In the genomic region with DNA sequence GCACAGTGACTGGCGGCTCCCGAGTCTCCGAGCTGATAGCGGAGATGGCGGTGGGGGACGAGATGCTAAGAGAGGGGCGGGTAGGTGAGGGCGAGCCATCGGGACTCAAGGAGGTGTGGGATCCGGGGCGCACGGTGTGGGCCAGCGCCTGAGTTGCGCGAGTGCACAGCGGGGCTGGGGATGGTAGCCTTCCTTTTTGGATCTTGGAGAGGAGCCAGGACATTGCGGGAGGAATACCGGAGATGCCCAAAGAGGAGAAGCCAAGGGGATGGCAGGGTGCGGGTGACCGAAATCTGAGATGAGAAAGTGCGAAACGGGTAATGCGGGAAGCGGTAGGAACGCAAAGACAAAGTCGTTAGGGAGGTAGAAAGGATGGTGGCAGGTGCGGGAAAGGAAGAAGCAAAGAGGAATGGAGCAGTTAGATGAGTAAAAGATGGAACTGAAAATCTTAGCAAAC, we compare ENCODE assay signal across 8 cellular contexts. TPM values are rescaled to one million over a fixed set of nuclear protein-coding genes. Genes with fewer than 3 reads are reported as not detected.
DNase-seq lines count a peak whose midpoint lies in the region; ATAC-seq and TF ChIP-seq lines count a peak whose summit lies in the region.

No MANE protein-coding gene starts in this region.

- H3K4me1 ChIP-seq in heart left ventricle (peaks cover 0 to 19% (median 9%) of the 10 kb centered on the region in 12 donors), mucosa of rectum (ENCODE audit: control insufficient read depth in 2 of 2, insufficient read depth in 2 of 2, low read length in 2 of 2) (peaks cover 6 to 8% of the 10 kb centered on the region in 2 donors), vagina (peaks cover 19% of the 10 kb centered on the region)

- H3K9me3 ChIP-seq in heart left ventricle (no peaks in the 10 kb centered on the region), mucosa of rectum (ENCODE audit: control insufficient read depth in 2 of 2, low read length in 2 of 2) (no peaks in the 10 kb centered on the region), vagina (no peaks in the 10 kb centered on the region)

- H3K27ac ChIP-seq in heart left ventricle, result no peak overlapping the region
- H3K27ac ChIP-seq in mucosa of rectum (ENCODE audit: low read depth in 2 of 2, low read length in 2 of 2), result no peak overlapping the region
- no peak overlapping the region for H3K27ac ChIP-seq in vagina

- DNase-seq in heart left ventricle, result no peak
- DNase-seq in Right ventricle myocardium superior, result no peak
- DNase-seq in vagina (ENCODE audit: extremely low spot score in 2 of 2), result no peak
- no peak for DNase-seq in cortex of kidney (lab: John Stamatoyannopoulos, UW)
- no peak for DNase-seq in effector CD8-positive, alpha-beta T cell (lab: John Stamatoyannopoulos, UW)
- no peak for DNase-seq in ureter (ENCODE audit: low spot score)

- H3K27me3 Mint-ChIP-seq in dendritic cell treated with granulocyte-macrophage colony-stimulating factor and Interleukin-4, amounts not matched to agents 40 ng/mL and 50 ng/mL, for 4 days, result peaks cover 46% of the 10 kb centered on the region

- TF ChIP-seq POLR2A in heart left ventricle (IDR thresholded peaks at IDR 0.05) (no peak), vagina (IDR thresholded peaks at IDR 0.05) (no peak)

- H3K4me3 Mint-ChIP-seq in dendritic cell treated with granulocyte-macrophage colony-stimulating factor and Interleukin-4, amounts not matched to agents 40 ng/mL and 50 ng/mL, for 4 days, result peak overlapping the region; percentile 52

- H3K27ac Mint-ChIP-seq in dendritic cell treated with granulocyte-macrophage colony-stimulating factor and Interleukin-4, amounts not matched to agents 40 ng/mL and 50 ng/mL, for 4 days, result no peak overlapping the region

- H3K36me3 Mint-ChIP-seq in dendritic cell treated with granulocyte-macrophage colony-stimulating factor and Interleukin-4, amounts not matched to agents 40 ng/mL and 50 ng/mL, for 4 days (ENCODE audit: low read depth), result no peaks in the 10 kb centered on the region

- H3K9ac ChIP-seq in mucosa of rectum (ENCODE audit: low read depth in 1 of 2, low read length in 2 of 2), result no peak overlapping the region

- TF ChIP-seq CTCF in heart left ventricle (IDR thresholded peaks at IDR 0.05) (no peak), vagina (IDR thresholded peaks at IDR 0.05) (no peak)

- H3K36me3 ChIP-seq in heart left ventricle, result no peaks in the 10 kb centered on the region
- no peaks in the 10 kb centered on the region for H3K36me3 ChIP-seq in mucosa of rectum (ENCODE audit: control insufficient read depth in 2 of 2, insufficient read depth in 2 of 2, low read length in 2 of 2)
- no peaks in the 10 kb centered on the region for H3K36me3 ChIP-seq in vagina

- intact Hi-C loops in heart left ventricle (cut with DNase I) (loop anchor here in 1 of 10 donors (10.0 kb wide), 1 partner anchor 147 kb away; no protein-coding TSS in a partner anchor), Right ventricle myocardium superior (cut with DNase I) (no loop called here), vagina (cut with DNase I) (no loop called here)
- intact Hi-C loops in dendritic cell treated with granulocyte-macrophage colony-stimulating factor and Interleukin-4, amounts not matched to agents 40 ng/mL and 50 ng/mL, for 4 days (cut with micrococcal nuclease), result no loop called here

- WGBS in heart left ventricle, 4 donors, result 5 to 9% (median 6%) methylated on average over 27 of the region's 27 CpGs

- H3K27me3 ChIP-seq in heart left ventricle, result peaks cover 0 to 36% (median 10%) of the 10 kb centered on the region in 9 donors
- peaks cover 23 to 34% of the 10 kb centered on the region in 2 donors for H3K27me3 ChIP-seq in mucosa of rectum (ENCODE audit: control insufficient read depth in 2 of 2, insufficient read depth in 2 of 2, low read length in 2 of 2)
- H3K27me3 ChIP-seq in vagina, result no peaks in the 10 kb centered on the region

- peak in 2 of 4 donors; percentile 24 to 46 for ATAC-seq in heart left ventricle
- no peak for ATAC-seq in Right ventricle myocardium superior (ENCODE audit: poor library complexity)

- H3K9me3 Mint-ChIP-seq in dendritic cell treated with granulocyte-macrophage colony-stimulating factor and Interleukin-4, amounts not matched to agents 40 ng/mL and 50 ng/mL, for 4 days, result no peaks in the 10 kb centered on the region

- H3K4me3 ChIP-seq in heart left ventricle (peak overlapping the region in 10 of 12 donors; percentile 21 to 53 (median 46)), mucosa of rectum (ENCODE audit: low read length in 2 of 2) (peak overlapping the region; percentile 26 to 53), vagina (peak overlapping the region; percentile 35)

- H3K4me1 Mint-ChIP-seq in dendritic cell treated with granulocyte-macrophage colony-stimulating factor and Interleukin-4, amounts not matched to agents 40 ng/mL and 50 ng/mL, for 4 days (ENCODE audit: low read depth), result peaks cover 11% of the 10 kb centered on the region

RNA-seq across cellular contexts. Expression of gene FAM184B, which starts 0.4 kb away (rescaled TPM):
- total RNA-seq in heart left ventricle, result under 1 TPM in 1 of 9 donors, not detected in 8; 0.08 TPM
- polyA plus RNA-seq in heart left ventricle, result under 1 TPM in 1 of 2 donors, not detected in 1; 0.04 TPM
- not detected for total RNA-seq in Right ventricle myocardium superior
- not detected for total RNA-seq in vagina
- total RNA-seq in ureter, result not detected

RNA-seq across cellular contexts. Expression of gene DCAF16, which starts 28.7 kb away (rescaled TPM):
- total RNA-seq in heart left ventricle (10 to 100 TPM; 14.2 to 23.5 (median 19.1) TPM), Right ventricle myocardium superior (13.4 TPM), vagina (26.5 TPM), ureter (51.7 TPM)
- 10 to 100 TPM in 1 of 2 donors, 1 to 10 TPM in 1; 6.0 to 11.1 TPM for polyA plus RNA-seq in heart left ventricle

RNA-seq across cellular contexts. Expression of gene NCAPG, which starts 28.9 kb away (rescaled TPM):
- total RNA-seq in heart left ventricle, result 1 to 10 TPM in 2 of 9 donors, under 1 TPM in 6, not detected in 1; 0.21 to 5.4 (median 0.86) TPM
- polyA plus RNA-seq in heart left ventricle, result under 1 TPM; 0.08 TPM
- 0.59 TPM for total RNA-seq in Right ventricle myocardium superior
- 1.5 TPM for total RNA-seq in vagina
- 0.94 TPM for total RNA-seq in ureter
